ENCODE assay signal across 21 cellular contexts in genomic region chr9:38357350-38358114, GRCh38.
"Had no signal": no experiment of that assay in that cellular context is flagged by ENCODE, and none has a peak within 500 bp of the region (broad histone marks: within the 10 kb centered on the region; RNA-seq: fewer than 3 reads in every experiment).

No MANE protein-coding gene starts in this region.

- H3K27ac ChIP-seq: ascending aorta, esophagus squamous epithelium, heart right ventricle, right atrium auricular region, skin epidermis, stomach, testis, upper lobe of right lung, VCaP had no signal

- H3K27me3 ChIP-seq: ascending aorta, esophagus squamous epithelium, right atrium auricular region, stomach, testis, upper lobe of right lung had no signal

- H3K4me3 Mint-ChIP-seq: activated T-cell treated with anti-CD3 and anti-CD28 coated beads, Interleukin-2, amount 50 U/mL, for 4 hours; effector memory CD8-positive, alpha-beta T cell; nephron progenitor cell; T-helper 17 cell had no signal

- DNase-seq: activated CD4-positive, alpha-beta T cell treated with anti-CD3 and anti-CD28 coated beads, Interleukin-2, amount 50 U/mL, for 1 hour; activated CD4-positive, CD25-positive, alpha-beta regulatory T cell treated with anti-CD3 and anti-CD28 coated beads, Interleukin-2, amount 50 U/mL, for 72 hours; activated CD8-positive, alpha-beta memory T cell treated with anti-CD3 and anti-CD28 coated beads, Interleukin-2, amount 50 U/mL, for 4 hours; activated naive CD4-positive, alpha-beta T cell treated with anti-CD3 and anti-CD28 coated beads, Interleukin-2, amount 50 U/mL, for 16 hours; activated T-cell treated with anti-CD3 and anti-CD28 coated beads, Interleukin-2, amount 50 U/mL, for 4 hours; dermis blood vessel endothelial cell; effector memory CD8-positive, alpha-beta T cell; esophagus squamous epithelium; heart right ventricle; kidney glomerular epithelial cell; nephron progenitor cell; stomach; T-helper 17 cell; testis; upper lobe of right lung had no signal

- H3K4me1 ChIP-seq: ascending aorta, right atrium auricular region, testis, upper lobe of right lung had no signal

- H3K4me3 ChIP-seq: ascending aorta, esophagus squamous epithelium, heart right ventricle, right atrium auricular region, skin epidermis, stomach, testis, upper lobe of right lung had no signal

- FAIRE-seq: bronchial epithelial cell had no signal

- H3K27ac Mint-ChIP-seq: effector memory CD8-positive, alpha-beta T cell; nephron progenitor cell; progenitor cell of endocrine pancreas; T-helper 17 cell had no signal

- H3K9me3 ChIP-seq: ascending aorta, esophagus squamous epithelium, heart right ventricle, right atrium auricular region, stomach, testis, upper lobe of right lung had no signal

- H3K4me1 Mint-ChIP-seq: T-helper 17 cell had no signal

- H3K36me3 ChIP-seq: ascending aorta, esophagus squamous epithelium, heart right ventricle, right atrium auricular region, stomach, upper lobe of right lung had no signal

- H3K9me3 Mint-ChIP-seq: activated T-cell treated with anti-CD3 and anti-CD28 coated beads, Interleukin-2, amount 50 U/mL, for 4 hours; effector memory CD8-positive, alpha-beta T cell; nephron progenitor cell had no signal

- ATAC-seq: activated T-cell treated with anti-CD3 and anti-CD28 coated beads, Interleukin-2, amount 50 U/mL, for 4 hours; effector memory CD8-positive, alpha-beta T cell; heart right ventricle; T-helper 17 cell; upper lobe of right lung had no signal
